Comparison of ENCODE assay signal across 2 cellular contexts in the genomic region with DNA sequence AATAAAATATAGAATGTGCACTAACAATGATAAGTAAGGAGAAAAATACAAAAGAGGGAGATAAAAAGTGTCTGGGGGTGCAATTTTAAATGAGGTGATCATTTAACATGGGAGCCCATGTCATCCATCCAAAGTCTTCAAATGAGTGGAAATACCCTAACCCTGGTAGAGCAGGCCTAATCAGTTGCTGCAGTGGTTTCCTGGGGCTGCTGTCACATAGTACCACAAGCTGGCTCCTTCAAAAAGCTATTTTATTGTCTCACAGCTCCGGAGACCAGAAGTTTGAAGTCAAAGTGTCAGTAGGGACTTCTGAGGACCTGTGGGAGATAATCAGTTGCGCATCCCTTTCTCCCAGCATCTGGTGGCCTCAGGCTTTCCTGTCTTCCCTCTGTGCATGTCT.
TF ChIP-seq lines count a peak whose summit lies in the region.

No MANE protein-coding gene starts in this region.

TF ChIP-seq in GM23338, 12 proteins besides CTCF, POLR2A, EP300 and RAD21 (continued from another document):
- TF ChIP-seq, protein P1, sequence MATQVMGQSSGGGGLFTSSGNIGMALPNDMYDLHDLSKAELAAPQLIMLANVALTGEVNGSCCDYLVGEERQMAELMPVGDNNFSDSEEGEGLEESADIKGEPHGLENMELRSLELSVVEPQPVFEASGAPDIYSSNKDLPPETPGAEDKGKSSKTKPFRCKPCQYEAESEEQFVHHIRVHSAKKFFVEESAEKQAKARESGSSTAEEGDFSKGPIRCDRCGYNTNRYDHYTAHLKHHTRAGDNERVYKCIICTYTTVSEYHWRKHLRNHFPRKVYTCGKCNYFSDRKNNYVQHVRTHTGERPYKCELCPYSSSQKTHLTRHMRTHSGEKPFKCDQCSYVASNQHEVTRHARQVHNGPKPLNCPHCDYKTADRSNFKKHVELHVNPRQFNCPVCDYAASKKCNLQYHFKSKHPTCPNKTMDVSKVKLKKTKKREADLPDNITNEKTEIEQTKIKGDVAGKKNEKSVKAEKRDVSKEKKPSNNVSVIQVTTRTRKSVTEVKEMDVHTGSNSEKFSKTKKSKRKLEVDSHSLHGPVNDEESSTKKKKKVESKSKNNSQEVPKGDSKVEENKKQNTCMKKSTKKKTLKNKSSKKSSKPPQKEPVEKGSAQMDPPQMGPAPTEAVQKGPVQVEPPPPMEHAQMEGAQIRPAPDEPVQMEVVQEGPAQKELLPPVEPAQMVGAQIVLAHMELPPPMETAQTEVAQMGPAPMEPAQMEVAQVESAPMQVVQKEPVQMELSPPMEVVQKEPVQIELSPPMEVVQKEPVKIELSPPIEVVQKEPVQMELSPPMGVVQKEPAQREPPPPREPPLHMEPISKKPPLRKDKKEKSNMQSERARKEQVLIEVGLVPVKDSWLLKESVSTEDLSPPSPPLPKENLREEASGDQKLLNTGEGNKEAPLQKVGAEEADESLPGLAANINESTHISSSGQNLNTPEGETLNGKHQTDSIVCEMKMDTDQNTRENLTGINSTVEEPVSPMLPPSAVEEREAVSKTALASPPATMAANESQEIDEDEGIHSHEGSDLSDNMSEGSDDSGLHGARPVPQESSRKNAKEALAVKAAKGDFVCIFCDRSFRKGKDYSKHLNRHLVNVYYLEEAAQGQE (IDR thresholded peaks at IDR 0.05; ENCODE audit: unreplicated experiment) = no peak
- TF ChIP-seq STAT1 (IDR thresholded peaks at IDR 0.05; ENCODE audit: unreplicated experiment) = no peak
- TF ChIP-seq EZH2 (IDR thresholded peaks at IDR 0.05; ENCODE audit: low read depth, unreplicated experiment) = no peak
- TF ChIP-seq ZNF114 (CRISPR knock-in tag; IDR thresholded peaks at IDR 0.05) = no peak
- TF ChIP-seq, protein P2, sequence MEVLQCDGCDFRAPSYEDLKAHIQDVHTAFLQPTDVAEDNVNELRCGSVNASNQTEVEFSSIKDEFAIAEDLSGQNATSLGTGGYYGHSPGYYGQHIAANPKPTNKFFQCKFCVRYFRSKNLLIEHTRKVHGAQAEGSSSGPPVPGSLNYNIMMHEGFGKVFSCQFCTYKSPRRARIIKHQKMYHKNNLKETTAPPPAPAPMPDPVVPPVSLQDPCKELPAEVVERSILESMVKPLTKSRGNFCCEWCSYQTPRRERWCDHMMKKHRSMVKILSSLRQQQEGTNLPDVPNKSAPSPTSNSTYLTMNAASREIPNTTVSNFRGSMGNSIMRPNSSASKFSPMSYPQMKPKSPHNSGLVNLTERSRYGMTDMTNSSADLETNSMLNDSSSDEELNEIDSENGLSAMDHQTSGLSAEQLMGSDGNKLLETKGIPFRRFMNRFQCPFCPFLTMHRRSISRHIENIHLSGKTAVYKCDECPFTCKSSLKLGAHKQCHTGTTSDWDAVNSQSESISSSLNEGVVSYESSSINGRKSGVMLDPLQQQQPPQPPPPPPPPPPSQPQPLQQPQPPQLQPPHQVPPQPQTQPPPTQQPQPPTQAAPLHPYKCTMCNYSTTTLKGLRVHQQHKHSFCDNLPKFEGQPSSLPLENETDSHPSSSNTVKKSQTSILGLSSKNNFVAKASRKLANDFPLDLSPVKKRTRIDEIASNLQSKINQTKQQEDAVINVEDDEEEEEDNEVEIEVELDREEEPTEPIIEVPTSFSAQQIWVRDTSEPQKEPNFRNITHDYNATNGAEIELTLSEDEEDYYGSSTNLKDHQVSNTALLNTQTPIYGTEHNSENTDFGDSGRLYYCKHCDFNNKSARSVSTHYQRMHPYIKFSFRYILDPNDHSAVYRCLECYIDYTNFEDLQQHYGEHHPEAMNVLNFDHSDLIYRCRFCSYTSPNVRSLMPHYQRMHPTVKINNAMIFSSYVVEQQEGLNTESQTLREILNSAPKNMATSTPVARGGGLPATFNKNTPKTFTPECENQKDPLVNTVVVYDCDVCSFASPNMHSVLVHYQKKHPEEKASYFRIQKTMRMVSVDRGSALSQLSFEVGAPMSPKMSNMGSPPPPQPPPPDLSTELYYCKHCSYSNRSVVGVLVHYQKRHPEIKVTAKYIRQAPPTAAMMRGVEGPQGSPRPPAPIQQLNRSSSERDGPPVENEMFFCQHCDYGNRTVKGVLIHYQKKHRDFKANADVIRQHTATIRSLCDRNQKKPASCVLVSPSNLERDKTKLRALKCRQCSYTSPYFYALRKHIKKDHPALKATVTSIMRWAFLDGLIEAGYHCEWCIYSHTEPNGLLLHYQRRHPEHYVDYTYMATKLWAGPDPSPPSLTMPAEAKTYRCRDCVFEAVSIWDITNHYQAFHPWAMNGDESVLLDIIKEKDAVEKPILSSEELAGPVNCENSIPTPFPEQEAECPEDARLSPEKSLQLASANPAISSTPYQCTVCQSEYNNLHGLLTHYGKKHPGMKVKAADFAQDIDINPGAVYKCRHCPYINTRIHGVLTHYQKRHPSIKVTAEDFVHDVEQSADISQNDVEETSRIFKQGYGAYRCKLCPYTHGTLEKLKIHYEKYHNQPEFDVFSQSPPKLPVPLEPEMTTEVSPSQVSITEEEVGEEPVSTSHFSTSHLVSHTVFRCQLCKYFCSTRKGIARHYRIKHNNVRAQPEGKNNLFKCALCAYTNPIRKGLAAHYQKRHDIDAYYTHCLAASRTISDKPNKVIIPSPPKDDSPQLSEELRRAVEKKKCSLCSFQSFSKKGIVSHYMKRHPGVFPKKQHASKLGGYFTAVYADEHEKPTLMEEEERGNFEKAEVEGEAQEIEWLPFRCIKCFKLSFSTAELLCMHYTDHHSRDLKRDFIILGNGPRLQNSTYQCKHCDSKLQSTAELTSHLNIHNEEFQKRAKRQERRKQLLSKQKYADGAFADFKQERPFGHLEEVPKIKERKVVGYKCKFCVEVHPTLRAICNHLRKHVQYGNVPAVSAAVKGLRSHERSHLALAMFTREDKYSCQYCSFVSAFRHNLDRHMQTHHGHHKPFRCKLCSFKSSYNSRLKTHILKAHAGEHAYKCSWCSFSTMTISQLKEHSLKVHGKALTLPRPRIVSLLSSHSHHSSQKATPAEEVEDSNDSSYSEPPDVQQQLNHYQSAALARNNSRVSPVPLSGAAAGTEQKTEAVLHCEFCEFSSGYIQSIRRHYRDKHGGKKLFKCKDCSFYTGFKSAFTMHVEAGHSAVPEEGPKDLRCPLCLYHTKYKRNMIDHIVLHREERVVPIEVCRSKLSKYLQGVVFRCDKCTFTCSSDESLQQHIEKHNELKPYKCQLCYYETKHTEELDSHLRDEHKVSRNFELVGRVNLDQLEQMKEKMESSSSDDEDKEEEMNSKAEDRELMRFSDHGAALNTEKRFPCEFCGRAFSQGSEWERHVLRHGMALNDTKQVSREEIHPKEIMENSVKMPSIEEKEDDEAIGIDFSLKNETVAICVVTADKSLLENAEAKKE (CRISPR knock-in tag; IDR thresholded peaks at IDR 0.05) = no peak
- TF ChIP-seq JUNB (IDR thresholded peaks at IDR 0.05; ENCODE audit: unreplicated experiment) = no peak
- TF ChIP-seq POLR2AphosphoS5 (IDR thresholded peaks at IDR 0.05; ENCODE audit: low read depth) = no peak
- no peak for TF ChIP-seq NANOG (IDR thresholded peaks at IDR 0.05; ENCODE audit: borderline replicate concordance)
- TF ChIP-seq, protein P3, sequence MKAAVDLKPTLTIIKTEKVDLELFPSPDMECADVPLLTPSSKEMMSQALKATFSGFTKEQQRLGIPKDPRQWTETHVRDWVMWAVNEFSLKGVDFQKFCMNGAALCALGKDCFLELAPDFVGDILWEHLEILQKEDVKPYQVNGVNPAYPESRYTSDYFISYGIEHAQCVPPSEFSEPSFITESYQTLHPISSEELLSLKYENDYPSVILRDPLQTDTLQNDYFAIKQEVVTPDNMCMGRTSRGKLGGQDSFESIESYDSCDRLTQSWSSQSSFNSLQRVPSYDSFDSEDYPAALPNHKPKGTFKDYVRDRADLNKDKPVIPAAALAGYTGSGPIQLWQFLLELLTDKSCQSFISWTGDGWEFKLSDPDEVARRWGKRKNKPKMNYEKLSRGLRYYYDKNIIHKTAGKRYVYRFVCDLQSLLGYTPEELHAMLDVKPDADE (IDR thresholded peaks at IDR 0.05) = no peak

TF ChIP-seq in WTC11, 78 proteins besides CTCF, POLR2A, EP300 and RAD21 (continued from another document):
- TF ChIP-seq, protein P4, sequence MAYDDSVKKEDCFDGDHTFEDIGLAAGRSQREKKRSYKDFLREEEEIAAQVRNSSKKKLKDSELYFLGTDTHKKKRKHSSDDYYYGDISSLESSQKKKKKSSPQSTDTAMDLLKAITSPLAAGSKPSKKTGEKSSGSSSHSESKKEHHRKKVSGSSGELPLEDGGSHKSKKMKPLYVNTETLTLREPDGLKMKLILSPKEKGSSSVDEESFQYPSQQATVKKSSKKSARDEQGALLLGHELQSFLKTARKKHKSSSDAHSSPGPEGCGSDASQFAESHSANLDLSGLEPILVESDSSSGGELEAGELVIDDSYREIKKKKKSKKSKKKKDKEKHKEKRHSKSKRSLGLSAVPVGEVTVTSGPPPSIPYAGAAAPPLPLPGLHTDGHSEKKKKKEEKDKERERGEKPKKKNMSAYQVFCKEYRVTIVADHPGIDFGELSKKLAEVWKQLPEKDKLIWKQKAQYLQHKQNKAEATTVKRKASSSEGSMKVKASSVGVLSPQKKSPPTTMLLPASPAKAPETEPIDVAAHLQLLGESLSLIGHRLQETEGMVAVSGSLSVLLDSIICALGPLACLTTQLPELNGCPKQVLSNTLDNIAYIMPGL (CRISPR knock-in tag; IDR thresholded peaks at IDR 0.05) = no peak
- TF ChIP-seq SOX15 (CRISPR knock-in tag; IDR thresholded peaks at IDR 0.05) (no peak), NFE2L1 (CRISPR knock-in tag; IDR thresholded peaks at IDR 0.05) (no peak), EMX1 (CRISPR knock-in tag; IDR thresholded peaks at IDR 0.05) (no peak), NFYB (CRISPR knock-in tag; conservative IDR thresholded peaks at IDR 0.05; ENCODE audit: low read depth) (no peak), OVOL2 (CRISPR knock-in tag; IDR thresholded peaks at IDR 0.05; ENCODE audit: borderline replicate concordance) (no peak), TP53 (CRISPR knock-in tag; IDR thresholded peaks at IDR 0.05) (no peak), ZBTB21 (CRISPR knock-in tag; IDR thresholded peaks at IDR 0.05; ENCODE audit: borderline replicate concordance) (no peak), GTF2I (CRISPR knock-in tag; conservative IDR thresholded peaks at IDR 0.05) (no peak)
- TF ChIP-seq, protein P5, sequence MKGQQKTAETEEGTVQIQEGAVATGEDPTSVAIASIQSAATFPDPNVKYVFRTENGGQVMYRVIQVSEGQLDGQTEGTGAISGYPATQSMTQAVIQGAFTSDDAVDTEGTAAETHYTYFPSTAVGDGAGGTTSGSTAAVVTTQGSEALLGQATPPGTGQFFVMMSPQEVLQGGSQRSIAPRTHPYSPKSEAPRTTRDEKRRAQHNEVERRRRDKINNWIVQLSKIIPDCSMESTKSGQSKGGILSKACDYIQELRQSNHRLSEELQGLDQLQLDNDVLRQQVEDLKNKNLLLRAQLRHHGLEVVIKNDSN (CRISPR knock-in tag; IDR thresholded peaks at IDR 0.05) = no peak
- TF ChIP-seq, protein P6, sequence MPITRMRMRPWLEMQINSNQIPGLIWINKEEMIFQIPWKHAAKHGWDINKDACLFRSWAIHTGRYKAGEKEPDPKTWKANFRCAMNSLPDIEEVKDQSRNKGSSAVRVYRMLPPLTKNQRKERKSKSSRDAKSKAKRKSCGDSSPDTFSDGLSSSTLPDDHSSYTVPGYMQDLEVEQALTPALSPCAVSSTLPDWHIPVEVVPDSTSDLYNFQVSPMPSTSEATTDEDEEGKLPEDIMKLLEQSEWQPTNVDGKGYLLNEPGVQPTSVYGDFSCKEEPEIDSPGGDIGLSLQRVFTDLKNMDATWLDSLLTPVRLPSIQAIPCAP (CRISPR knock-in tag; IDR thresholded peaks at IDR 0.05) = no peak
- TF ChIP-seq, protein P7, sequence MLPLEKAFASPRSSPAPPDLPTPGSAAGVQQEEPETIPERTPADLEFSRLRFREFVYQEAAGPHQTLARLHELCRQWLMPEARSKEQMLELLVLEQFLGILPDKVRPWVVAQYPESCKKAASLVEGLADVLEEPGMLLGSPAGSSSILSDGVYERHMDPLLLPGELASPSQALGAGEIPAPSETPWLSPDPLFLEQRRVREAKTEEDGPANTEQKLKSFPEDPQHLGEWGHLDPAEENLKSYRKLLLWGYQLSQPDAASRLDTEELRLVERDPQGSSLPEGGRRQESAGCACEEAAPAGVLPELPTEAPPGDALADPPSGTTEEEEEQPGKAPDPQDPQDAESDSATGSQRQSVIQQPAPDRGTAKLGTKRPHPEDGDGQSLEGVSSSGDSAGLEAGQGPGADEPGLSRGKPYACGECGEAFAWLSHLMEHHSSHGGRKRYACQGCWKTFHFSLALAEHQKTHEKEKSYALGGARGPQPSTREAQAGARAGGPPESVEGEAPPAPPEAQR (CRISPR knock-in tag; IDR thresholded peaks at IDR 0.05) = no peak
- TF ChIP-seq, protein P8, sequence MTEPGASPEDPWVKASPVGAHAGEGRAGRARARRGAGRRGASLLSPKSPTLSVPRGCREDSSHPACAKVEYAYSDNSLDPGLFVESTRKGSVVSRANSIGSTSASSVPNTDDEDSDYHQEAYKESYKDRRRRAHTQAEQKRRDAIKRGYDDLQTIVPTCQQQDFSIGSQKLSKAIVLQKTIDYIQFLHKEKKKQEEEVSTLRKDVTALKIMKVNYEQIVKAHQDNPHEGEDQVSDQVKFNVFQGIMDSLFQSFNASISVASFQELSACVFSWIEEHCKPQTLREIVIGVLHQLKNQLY (CRISPR knock-in tag; IDR thresholded peaks at IDR 0.05) = no peak
